16 cellular contexts compared by ENCODE assay signal in genomic region chr1:242788771-242789170, GRCh38.
DNase-seq lines count a peak whose midpoint lies in the region; ATAC-seq and TF ChIP-seq lines count a peak whose summit lies in the region.
"Had no signal": no experiment of that assay in that cellular context is flagged by ENCODE, and none has a peak within 500 bp of the region (broad histone marks: within the 10 kb centered on the region; RNA-seq: fewer than 3 reads in every experiment).

No MANE protein-coding gene starts in this region.

- H3K4me3 Mint-ChIP-seq in activated naive CD8-positive, alpha-beta T cell treated with anti-CD3 and anti-CD28 coated beads, Interleukin-2, amount 50 U/mL, for 24 hours: no peak overlapping the region
- H3K4me3 Mint-ChIP-seq in activated naive CD8-positive, alpha-beta T cell treated with anti-CD3 and anti-CD28 coated beads for 36 hours: no peak overlapping the region

- no peaks in the 10 kb centered on the region for H3K36me3 Mint-ChIP-seq in activated naive CD8-positive, alpha-beta T cell treated with anti-CD3 and anti-CD28 coated beads, Interleukin-2, amount 50 U/mL, for 24 hours (ENCODE audit: low read depth)
- H3K36me3 Mint-ChIP-seq in activated naive CD8-positive, alpha-beta T cell treated with anti-CD3 and anti-CD28 coated beads for 36 hours: no peaks in the 10 kb centered on the region

- no peaks in the 10 kb centered on the region for H3K9me3 ChIP-seq in adrenal gland (replicated peaks in 1 of 3)

- intact Hi-C loops in adrenal gland (cut with DNase I) (no loop called here), posterior vena cava (cut with DNase I) (no loop called here)

- H3K27ac Mint-ChIP-seq in activated naive CD8-positive, alpha-beta T cell treated with anti-CD3 and anti-CD28 coated beads, Interleukin-2, amount 50 U/mL, for 24 hours: peak overlapping the region; percentile 4
- no peak overlapping the region for H3K27ac Mint-ChIP-seq in activated naive CD8-positive, alpha-beta T cell treated with anti-CD3 and anti-CD28 coated beads for 36 hours

- H3K36me3 ChIP-seq in adrenal gland (replicated peaks in 1 of 2): no peaks in the 10 kb centered on the region
- H3K36me3 ChIP-seq: tibial artery had no signal

- peaks cover 6% of the 10 kb centered on the region for H3K9me3 Mint-ChIP-seq in activated naive CD8-positive, alpha-beta T cell treated with anti-CD3 and anti-CD28 coated beads, Interleukin-2, amount 50 U/mL, for 24 hours
- no peaks in the 10 kb centered on the region for H3K9me3 Mint-ChIP-seq in activated naive CD8-positive, alpha-beta T cell treated with anti-CD3 and anti-CD28 coated beads for 36 hours

- H3K4me1 ChIP-seq in adrenal gland (replicated peaks in 1 of 2): no peaks in the 10 kb centered on the region
- H3K4me1 ChIP-seq: tibial artery had no signal

- whole genome bisulfite sequencing in adrenal gland, 4 donors: 16 to 30% (median 19%) methylated on average over 2 of the region's 2 CpGs

- H3K27me3 Mint-ChIP-seq in activated naive CD8-positive, alpha-beta T cell treated with anti-CD3 and anti-CD28 coated beads, Interleukin-2, amount 50 U/mL, for 24 hours: no peaks in the 10 kb centered on the region
- peaks cover 12% of the 10 kb centered on the region for H3K27me3 Mint-ChIP-seq in activated naive CD8-positive, alpha-beta T cell treated with anti-CD3 and anti-CD28 coated beads for 36 hours

- TF ChIP-seq CTCF in adrenal gland (IDR thresholded peaks at IDR 0.05): no peak

- no peak overlapping the region for H3K27ac ChIP-seq in adrenal gland
- H3K27ac ChIP-seq: 22Rv1, tibial artery had no signal

- no peak overlapping the region for H3K4me3 ChIP-seq in adrenal gland
- H3K4me3 ChIP-seq: tibial artery had no signal

- TF ChIP-seq POLR2A in adrenal gland (IDR thresholded peaks at IDR 0.05): no peak

- DNase-seq in activated naive CD8-positive, alpha-beta T cell treated with anti-CD3 and anti-CD28 coated beads, Interleukin-2, amount 50 U/mL, for 24 hours: no peak
- DNase-seq in activated naive CD8-positive, alpha-beta T cell treated with anti-CD3 and anti-CD28 coated beads for 36 hours: no peak
- DNase-seq in adrenal gland (no peak), GOT3 (lab: John Stamatoyannopoulos, UW) (no peak), posterior vena cava (ENCODE audit: low spot score) (no peak)
- DNase-seq in stimulated activated naive CD8-positive, alpha-beta T cell treated with anti-CD3 and anti-CD28 coated beads, Interleukin-15, Interleukin-2, amounts not matched to agents 100 U/mL and 50 U/mL, for 24 hours: no peak
- DNase-seq: aorta, DMS79, hippocampal formation, KBM-7, NCI-H2029 treated with DMSO at 0.1 percent for 48 hours, tibial artery had no signal

- ATAC-seq in activated naive CD8-positive, alpha-beta T cell treated with anti-CD3 and anti-CD28 coated beads, Interleukin-2, amount 50 U/mL, for 24 hours: no peak
- ATAC-seq in HG02588 (IDR thresholded peaks at IDR 0.05; ENCODE audit: unreplicated experiment) (peak; percentile 74), HG03280 (IDR thresholded peaks at IDR 0.05; ENCODE audit: unreplicated experiment) (peak; percentile 60)
- ATAC-seq in stimulated activated naive CD8-positive, alpha-beta T cell treated with anti-CD3 and anti-CD28 coated beads, Interleukin-15, Interleukin-2, amounts not matched to agents 100 U/mL and 50 U/mL, for 24 hours: no peak
- ATAC-seq: sciatic nerve had no signal

- peaks cover 10% of the 10 kb centered on the region for H3K4me1 Mint-ChIP-seq in activated naive CD8-positive, alpha-beta T cell treated with anti-CD3 and anti-CD28 coated beads, Interleukin-2, amount 50 U/mL, for 24 hours
- no peaks in the 10 kb centered on the region for H3K4me1 Mint-ChIP-seq in activated naive CD8-positive, alpha-beta T cell treated with anti-CD3 and anti-CD28 coated beads for 36 hours

- H3K27me3 ChIP-seq in adrenal gland: no peaks in the 10 kb centered on the region
- H3K27me3 ChIP-seq: tibial artery had no signal

Comparison
In these comparisons a context has a peak if more than half of its experiments do, and no peak if none do; other contexts are left out.
1. ATAC-seq: peak in HG02588 (single experiment) and HG03280 (single experiment); none in activated naive CD8-positive, alpha-beta T cell treated with anti-CD3 and anti-CD28 coated beads, Interleukin-2, amount 50 U/mL, for 24 hours (single experiment) and stimulated activated naive CD8-positive, alpha-beta T cell treated with anti-CD3 and anti-CD28 coated beads, Interleukin-15, Interleukin-2, amounts not matched to agents 100 U/mL and 50 U/mL, for 24 hours (single experiment).